ENCODE assay signal across 32 cellular contexts in genomic region chr2:76700894-76701293, GRCh38.
"Had no signal": no experiment of that assay in that cellular context is flagged by ENCODE, and none has a peak within 500 bp of the region (broad histone marks: within the 10 kb centered on the region; RNA-seq: fewer than 3 reads in every experiment).

No MANE protein-coding gene starts in this region.

- H3K9me3 ChIP-seq: MG63 had no signal

- H3K36me3 ChIP-seq: MG63 had no signal

- DNase-seq: Karpas-422, Kasumi-1, MG63, MM.1S, MV-4-11, NCI-H1048, NCI-H1092, NCI-H1092 treated with DMSO at 0.1 percent for 48 hours, NCI-H1105, NCI-H1417 treated with DMSO at 0.1 percent for 48 hours, NCI-H1436, NCI-H1436 treated with DMSO at 0.1 percent for 48 hours, NCI-H146, NCI-H1694, NCI-H1694 treated with DMSO at 0.1 percent for 48 hours, NCI-H187, NCI-H187 treated with DMSO at 0.1 percent for 48 hours, NCI-H1930, NCI-H2029, NCI-H2029 treated with DMSO at 0.1 percent for 48 hours, NCI-H2081, NCI-H2081 treated with DMSO at 0.1 percent for 48 hours, NCI-H2107, NCI-H2171, NCI-H2171 treated with DMSO at 0.1 percent for 48 hours, NCI-H2227 treated with DMSO at 0.1 percent for 48 hours, NCI-H226, NCI-H345, NCI-H446, NCI-H446 treated with DMSO at 0.1 percent for 48 hours, NCI-H510A had no signal

- H3K27me3 ChIP-seq: MG63 had no signal

- H3K27ac ChIP-seq: KMS-11 had no signal

- H3K4me2 ChIP-seq: KMS-11 had no signal

- H3K4me3 ChIP-seq: MG63 had no signal

- H3K9ac ChIP-seq: KMS-11 had no signal
